8 cellular contexts compared by ENCODE assay signal in genomic region chr17:8189711-8190477, GRCh38. TPM values are rescaled to one million over a fixed set of nuclear protein-coding genes. Genes with fewer than 3 reads are reported as not detected.
DNase-seq lines count a peak whose midpoint lies in the region; ATAC-seq and TF ChIP-seq lines count a peak whose summit lies in the region.

Gene BORCS6, minus strand, starts transcription at chr17:8190180. Its CDS starts 40 bp downstream, at chr17:8190140.

- DNase-seq in GM04503 (ENCODE audit: low read depth) (peak; percentile 93), HFF-Myc (ENCODE audit: extremely low read depth, low read depth) (peak; percentile 96), NB4 (ENCODE audit: low read depth) (peak; percentile 96), SK-N-MC (ENCODE audit: low read depth, low spot score) (no peak), globus pallidus (ENCODE audit: low spot score) (peak; percentile 99), omental fat pad (ENCODE audit: low spot score) (peak; percentile 89), thoracic aorta (ENCODE audit: low spot score) (peak; percentile 95)
- peak; percentile 94 for DNase-seq in activated naive CD4-positive, alpha-beta T cell treated with anti-CD3 and anti-CD28 coated beads, Interleukin-2, amount 50 U/mL, for 16 hours

- H3K9me3 ChIP-seq in SK-N-MC (ENCODE audit: low read depth, low read length) (no peaks in the 10 kb centered on the region), thoracic aorta (no peaks in the 10 kb centered on the region)

- H3K27me3 ChIP-seq in thoracic aorta (replicated peaks; ENCODE audit: insufficient read depth): no peaks in the 10 kb centered on the region

- H3K27ac ChIP-seq in SK-N-MC (no peak within 1 kb of the TSS; the same call in 1 of the 2 replicates), thoracic aorta (peak within 1 kb of the TSS; percentile 91 to 95)

- no peak for TF ChIP-seq POLR2A in NB4 (IDR thresholded peaks at IDR 0.05; ENCODE audit: extremely low read depth, insufficient read length)

- peak within 1 kb of the TSS; percentile 69 for H3K4me3 ChIP-seq in HFF-Myc (replicated peaks; ENCODE audit: low read depth, low read length)
- peak within 1 kb of the TSS; percentile 54 for H3K4me3 ChIP-seq in NB4 (ENCODE audit: low read depth, low read length)
- peak within 1 kb of the TSS; percentile 84 for H3K4me3 ChIP-seq in SK-N-MC
- peak within 1 kb of the TSS; percentile 73 for H3K4me3 ChIP-seq in thoracic aorta

- TF ChIP-seq CTCF in HFF-Myc (IDR thresholded peaks at IDR 0.05; ENCODE audit: low read depth, low read length, missing control alignments) (no peak), NB4 (IDR thresholded peaks at IDR 0.05; ENCODE audit: low read depth, low read length) (no peak), omental fat pad (IDR thresholded peaks at IDR 0.05) (no peak), thoracic aorta (IDR thresholded peaks at IDR 0.05) (no peak)

- H3K36me3 ChIP-seq in SK-N-MC (ENCODE audit: insufficient read depth, low read length) (no peaks in the 10 kb centered on the region), thoracic aorta (no peaks in the 10 kb centered on the region)

- peaks cover 20 to 36% of the 10 kb centered on the region in 2 donors for H3K4me1 ChIP-seq in thoracic aorta (ENCODE audit: control insufficient read depth in 1 of 2, low read depth in 2 of 2)

- H3K9ac ChIP-seq in SK-N-MC (ENCODE audit: insufficient read length): peak within 1 kb of the TSS; percentile 67

- ATAC-seq in omental fat pad (ENCODE audit: low FRiP score): peak; percentile 75
- peak; percentile 54 for ATAC-seq in thoracic aorta (ENCODE audit: insufficient number of reproducible peaks, low FRiP score, low read depth)

RNA-seq across cellular contexts. Expression of gene BORCS6, which starts in this region (rescaled TPM):
- total RNA-seq in omental fat pad (1 to 10 TPM; 4.7 to 9.9 (median 6.7) TPM), thoracic aorta (10 to 100 TPM; 11.9 to 13.8 TPM)
